In the genomic region with DNA sequence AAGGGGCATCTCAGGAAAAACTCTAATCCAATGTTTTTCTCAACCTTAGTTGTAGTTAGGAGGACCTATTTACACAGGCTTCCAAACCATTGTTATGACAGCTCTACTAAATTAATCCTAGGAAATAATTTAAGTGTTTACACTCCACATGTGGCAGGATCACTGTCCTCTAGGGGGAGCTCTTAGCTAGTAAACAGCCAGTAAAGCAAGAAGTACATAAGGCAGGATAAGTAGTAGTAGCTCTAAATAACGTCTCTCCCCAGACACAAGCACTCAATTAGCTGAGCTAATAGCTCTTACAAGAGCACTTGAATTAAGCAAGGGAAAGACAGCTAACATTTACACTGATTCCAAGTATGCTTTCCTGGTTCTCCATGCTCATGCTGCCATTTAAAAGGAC, we compare ENCODE assay signal across 9 cellular contexts. TPM values are rescaled to one million over a fixed set of nuclear protein-coding genes. Genes with fewer than 3 reads are reported as not detected.
DNase-seq lines count a peak whose midpoint lies in the region; ATAC-seq and TF ChIP-seq lines count a peak whose summit lies in the region.
"Had no signal": no experiment of that assay in that cellular context is flagged by ENCODE, and none has a peak within 500 bp of the region (broad histone marks: within the 10 kb centered on the region; RNA-seq: fewer than 3 reads in every experiment).

No MANE protein-coding gene starts in this region.

- H3K36me3 ChIP-seq in Panc1 (ENCODE audit: control insufficient read depth, insufficient read depth, low read length) = no peaks in the 10 kb centered on the region

- no peaks in the 10 kb centered on the region for H3K9me3 Mint-ChIP-seq in natural killer cell

- H3K36me3 Mint-ChIP-seq in natural killer cell = no peaks in the 10 kb centered on the region

- no TSS peak for BruUV-seq in Panc1 (replicated peaks; lab: Mats Ljungman, UMichigan)

- H3K4me3 Mint-ChIP-seq in natural killer cell = no peak overlapping the region

- H3K4me3 ChIP-seq in AG04449 (ENCODE audit: low read depth, low read length) (no peak overlapping the region), Panc1 (ENCODE audit: low read depth in 2 of 2, low read length in 2 of 2) (no peak overlapping the region), fibroblast of the aortic adventitia (ENCODE audit: low read depth, low read length) (no peak overlapping the region)

- POLR2A ChIA-PET in AG04449 (lab: Yijun Ruan, JAX) (no interaction called here), Panc1 (lab: Charles Lee) (no interaction called here)

- H3K27ac Mint-ChIP-seq in natural killer cell = no peak overlapping the region

- DNase-seq in AG04449 (ENCODE audit: low read depth, low spot score) = no peak
- peak; percentile 1 for DNase-seq in GM03348 (ENCODE audit: low spot score)
- DNase-seq in Panc1 (ENCODE audit: low read depth, low spot score) = no peak
- peak; percentile 32 for DNase-seq in fibroblast of the aortic adventitia (ENCODE audit: low read depth)
- no peak for DNase-seq in left lobe of liver (ENCODE audit: low spot score)
- no peak for DNase-seq in nucleus accumbens (lab: John Stamatoyannopoulos, UW)
- DNase-seq in natural killer cell = no peak
- DNase-seq: MV-4-11 had no signal

- no peak overlapping the region for H3K27ac ChIP-seq in Panc1 (ENCODE audit: low read length)

- H3K4me1 Mint-ChIP-seq in natural killer cell = no peaks in the 10 kb centered on the region

- in situ Hi-C loops in Panc1 (cut with HindIII; ENCODE audit: low pct_unique_long_range_greater_than_20kb, low sequenced_read_pairs) = no loop called here

- H3K4me1 ChIP-seq in Panc1 (ENCODE audit: control insufficient read depth, insufficient read depth, low read length) = no peaks in the 10 kb centered on the region

- peaks cover 2 to 38% of the 10 kb centered on the region in 2 donors for H3K27me3 Mint-ChIP-seq in natural killer cell (ENCODE audit: low read depth in 2 of 2)

- no peaks in the 10 kb centered on the region for H3K27me3 ChIP-seq in Panc1 (ENCODE audit: control insufficient read depth, insufficient read depth, low read length)

- H3K9me3 ChIP-seq in Panc1 (ENCODE audit: control insufficient read depth, insufficient read depth, low read depth, low read length) = no peaks in the 10 kb centered on the region

- CTCF ChIA-PET in AG04449 (lab: Yijun Ruan, JAX) = interaction anchor here (1.0 to 1.2 kb wide), 2 partner anchors 29 to 32 kb away, joined by 3 read pairs; no protein-coding TSS in a partner anchor
- CTCF ChIA-PET in Panc1 (lab: Charles Lee) = interaction anchor here (0.6 to 1.0 kb wide), 3 partner anchors 11 to 1575 kb away, joined by 3 to 7 read pairs (median 5); no protein-coding TSS in a partner anchor

- ATAC-seq in Panc1 = no peak
- ATAC-seq in GM21528 (IDR thresholded peaks at IDR 0.05; ENCODE audit: low FRiP score, unreplicated experiment) = no peak
- no peak for ATAC-seq in left lobe of liver
- ATAC-seq in natural killer cell = no peak

- intact Hi-C loops in Panc1 (cut with micrococcal nuclease; ENCODE audit: unreplicated experiment) = loop anchor here (5.0 to 10.0 kb wide), 3 partner anchors 122 to 767 kb away; no protein-coding TSS in a partner anchor
- intact Hi-C loops in natural killer cell (cut with micrococcal nuclease) = no loop called here

- TF ChIP-seq CTCF in AG04449 (IDR thresholded peaks at IDR 0.05; ENCODE audit: insufficient read depth, low read length, missing control alignments) (peak; percentile 2), Panc1 (IDR thresholded peaks at IDR 0.05) (peak; percentile 66; the same call in 1 of the 2 replicates), fibroblast of the aortic adventitia (IDR thresholded peaks at IDR 0.05; ENCODE audit: insufficient read depth, low read length) (peak; percentile 48), natural killer cell (IDR thresholded peaks at IDR 0.05) (no peak)

RNA-seq across cellular contexts. Expression of gene NUDT11, which starts 37.3 kb away (rescaled TPM):
- total RNA-seq in Panc1 (2021; ENCODE audit: unreplicated experiment) (11.9 TPM), fibroblast of the aortic adventitia (ENCODE audit: low replicate concordance) (11.8 and 13.9 TPM in 2 replicates), left lobe of liver (0.08 TPM), natural killer cell (1 to 10 TPM; 2.7 to 3.1 (median 2.8) TPM)
- 10.8 TPM for polyA plus RNA-seq in Panc1 (2012; ENCODE audit: insufficient read length)

Comparison
In these comparisons a context has a peak if more than half of its experiments do, and no peak if none do; other contexts are left out.
1. DNase-seq: peak in GM03348 (single experiment) and fibroblast of the aortic adventitia (single experiment); none in AG04449 (single experiment), Panc1 (single experiment), left lobe of liver (single experiment), nucleus accumbens (0 of 56) and natural killer cell (single experiment).